8 cellular contexts compared by ENCODE assay signal in the genomic region with DNA sequence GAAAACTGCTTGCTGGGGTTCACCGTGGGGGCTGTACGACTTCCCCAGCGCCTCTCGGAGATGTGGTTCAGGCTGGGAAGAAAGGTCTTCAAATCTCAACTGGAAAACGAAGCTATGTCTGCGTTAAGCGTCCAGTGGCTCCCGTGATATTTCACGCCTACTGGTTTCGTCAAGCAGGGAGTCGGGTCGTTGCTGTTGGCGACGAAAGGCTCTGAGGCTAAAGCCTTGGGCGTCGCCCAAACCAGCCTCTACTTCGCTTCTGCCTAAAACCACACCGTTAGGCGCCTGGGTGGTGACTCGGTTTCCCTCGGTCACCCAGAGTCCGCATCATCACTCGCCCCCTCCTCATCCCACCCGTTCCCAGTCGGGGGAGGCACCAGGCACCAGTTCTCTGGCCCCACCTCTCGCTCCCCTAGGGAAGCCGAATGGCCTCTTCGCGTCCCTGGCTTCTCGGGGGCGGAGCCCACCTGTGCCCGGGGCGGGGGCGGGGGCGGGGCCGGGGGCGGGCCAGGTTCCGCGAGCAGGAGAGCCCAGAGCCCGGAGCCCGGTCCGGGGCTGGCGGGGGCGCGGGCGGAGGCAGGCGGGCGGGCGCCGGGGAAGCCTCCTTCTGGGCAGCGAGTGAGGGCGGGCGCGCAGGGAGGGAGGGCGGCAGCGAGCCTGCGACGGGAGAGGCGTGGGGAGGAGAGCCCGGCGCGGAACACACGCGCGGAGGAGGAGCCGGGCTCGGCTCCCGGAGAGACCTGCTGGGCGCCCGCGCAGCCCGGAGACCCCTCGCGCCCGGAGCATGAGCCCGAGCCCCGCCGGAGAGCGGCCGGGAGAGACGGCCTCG. TPM values are rescaled to one million over a fixed set of nuclear protein-coding genes. Genes with fewer than 3 reads are reported as not detected.
DNase-seq lines count a peak whose midpoint lies in the region; ATAC-seq and TF ChIP-seq lines count a peak whose summit lies in the region.

TSS of gene B4GALNT3 (plus strand) at position 510 of the 829 bp plus-strand sequence. CDS start 438 bp downstream, outside the sequence.

- intact Hi-C loops in CD4-positive, alpha-beta T cell (cut with DNase I, micrococcal nuclease), result loop anchor here (2.0 to 10.0 kb wide), 3 partner anchors 79 to 495 kb away; no protein-coding TSS in a partner anchor

- no peak within 1 kb of the TSS for H3K27ac Mint-ChIP-seq in CD4-positive, alpha-beta T cell
- H3K27ac Mint-ChIP-seq in T-helper 17 cell, result peak within 1 kb of the TSS; percentile 81

- H3K9me3 Mint-ChIP-seq in CD4-positive, alpha-beta T cell, result no peaks in the 10 kb centered on the region

- no peaks in the 10 kb centered on the region for H3K36me3 Mint-ChIP-seq in CD4-positive, alpha-beta T cell (ENCODE audit: low read depth)
- H3K36me3 Mint-ChIP-seq in T-helper 17 cell (ENCODE audit: low read depth), result no peaks in the 10 kb centered on the region

- TF ChIP-seq CTCF in CD4-positive, alpha-beta T cell (IDR thresholded peaks at IDR 0.05), result no peak

- POLR2A ChIA-PET in CD4-positive, alpha-beta T cell (lab: Charles Lee), result no interaction called here

- H3K27me3 ChIP-seq in CD4-positive, alpha-beta T cell (ENCODE audit: control insufficient read depth, insufficient read depth, low read length), result peaks cover 7% of the 10 kb centered on the region

- peaks cover 20% of the 10 kb centered on the region for H3K4me1 Mint-ChIP-seq in CD4-positive, alpha-beta T cell (ENCODE audit: low read depth)
- H3K4me1 Mint-ChIP-seq in T-helper 17 cell, result peaks cover 18% of the 10 kb centered on the region

- in situ Hi-C loops in T47D (cut with HindIII; ENCODE audit: low pct_unique_long_range_greater_than_20kb, low sequenced_read_pairs), result no loop called here

- peak within 1 kb of the TSS; percentile 84 for H3K4me3 Mint-ChIP-seq in CD4-positive, alpha-beta T cell
- peak within 1 kb of the TSS; percentile 91 for H3K4me3 Mint-ChIP-seq in T-helper 17 cell

- CTCF ChIA-PET in CD4-positive, alpha-beta T cell (lab: Charles Lee), result interaction anchor here (1.1 kb wide), 1 partner anchor 88 kb away, joined by 3 read pairs; no protein-coding TSS in a partner anchor

- peaks cover 4% of the 10 kb centered on the region for H3K27me3 Mint-ChIP-seq in CD4-positive, alpha-beta T cell
- peaks cover 7% of the 10 kb centered on the region for H3K27me3 Mint-ChIP-seq in T-helper 17 cell

- ATAC-seq in CD4-positive, alpha-beta T cell (ENCODE audit: poor library complexity), result peak; percentile 64
- ATAC-seq in T-helper 17 cell, result peak; percentile 79
- ATAC-seq in HG03159 (IDR thresholded peaks at IDR 0.05; ENCODE audit: unreplicated experiment), result no peak

- peak in 9 of 10 experiments; percentile 6 to 50 (median 24) for DNase-seq in CD4-positive, alpha-beta T cell
- DNase-seq in HuH-7.5 (ENCODE audit: low spot score), result peak; percentile 94
- DNase-seq in T-helper 17 cell, result peak; percentile 30 to 43 (median 36)
- DNase-seq in T47D (ENCODE audit: low read depth in 1 of 2, low spot score in 1 of 2), result peak; percentile 76 to 96
- peak; percentile 10 for DNase-seq in iris pigment epithelial cell (ENCODE audit: low read depth)
- DNase-seq in stimulated activated CD4-positive, alpha-beta T cell treated with anti-CD3 and anti-CD28 coated beads, Interleukin-12 subunit alpha, Interleukin-12 subunit beta, amount 100 ng/mL, for 4 hours, result peak; percentile 45
- no peak for DNase-seq in Ammon's horn (ENCODE audit: low spot score)

- no peaks in the 10 kb centered on the region for H3K9me3 ChIP-seq in CD4-positive, alpha-beta T cell (ENCODE audit: control insufficient read depth, low read length)
- no peaks in the 10 kb centered on the region for H3K9me3 ChIP-seq in T-helper 17 cell (ENCODE audit: control insufficient read depth, low read length, poor library complexity, severe bottlenecking)

- no peak within 1 kb of the TSS for H3K27ac ChIP-seq in CD4-positive, alpha-beta T cell (ENCODE audit: low read depth, low read length)

RNA-seq across cellular contexts. Expression of gene B4GALNT3, which starts in this region (rescaled TPM):
- 1 to 10 TPM; 1.4 to 1.8 TPM for total RNA-seq in CD4-positive, alpha-beta T cell
- total RNA-seq in T-helper 17 cell, result 1 to 10 TPM; 1.6 to 1.7 TPM
